Comparison of ENCODE assay signal across 23 cellular contexts in the genomic region with DNA sequence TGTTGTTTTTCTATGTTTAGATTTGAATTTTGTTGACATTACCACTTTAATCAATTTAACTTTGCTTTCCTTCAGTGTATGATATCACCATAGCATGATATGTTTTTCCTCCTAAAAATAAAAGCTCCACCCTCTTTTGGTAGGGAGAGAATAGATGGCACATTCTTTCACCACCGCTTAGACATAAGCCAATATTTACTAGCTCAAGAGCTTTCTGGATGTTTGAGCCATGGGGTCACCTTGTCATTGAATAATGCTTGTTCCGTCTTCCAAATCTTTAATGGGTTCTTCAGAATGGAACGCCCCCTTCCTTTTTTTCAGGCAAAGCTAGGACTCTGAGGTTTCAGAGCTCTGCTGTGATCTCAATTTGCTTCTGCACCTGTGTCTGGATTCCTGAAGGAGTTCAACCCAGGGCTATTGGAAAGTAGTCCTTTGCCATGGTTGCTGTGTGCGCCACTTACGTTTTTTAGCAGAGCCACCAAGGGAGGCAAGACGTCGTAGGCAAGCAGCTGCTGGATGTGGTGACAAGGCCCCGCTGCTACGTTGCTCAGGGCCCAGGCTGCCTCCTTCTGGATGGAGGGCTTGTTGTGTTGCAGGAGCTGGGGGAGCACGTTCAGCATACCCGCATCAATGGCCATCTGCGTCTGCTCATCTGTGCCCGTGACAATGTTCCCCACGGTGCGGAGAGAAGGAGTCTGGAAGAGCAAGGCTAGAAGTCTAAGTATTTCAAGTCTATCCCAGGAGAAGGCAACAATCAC. TPM values are rescaled to one million over a fixed set of nuclear protein-coding genes. Genes with fewer than 3 reads are reported as not detected.
"Had no signal": no experiment of that assay in that cellular context is flagged by ENCODE, and none has a peak within 500 bp of the region (broad histone marks: within the 10 kb centered on the region; RNA-seq: fewer than 3 reads in every experiment).

No MANE protein-coding gene starts in this region.

- H3K27me3 ChIP-seq: gastrocnemius medialis, heart left ventricle, ovary, sigmoid colon had no signal

- H3K4me3 Mint-ChIP-seq: neural crest cell; stimulated activated memory B cell treated with anti-CD40 and anti-IgM and Interleukin-4, amounts not matched to agents 10 μg/mL and 1 μg/mL and 100 μg/mL, for 72 hours had no signal

- H3K4me1 Mint-ChIP-seq: neural crest cell; stimulated activated memory B cell treated with anti-CD40 and anti-IgM and Interleukin-4, amounts not matched to agents 10 μg/mL and 1 μg/mL and 100 μg/mL, for 72 hours had no signal

- H3K9me3 Mint-ChIP-seq: neural crest cell had no signal

- ATAC-seq: esophagus mucosa; gastrocnemius medialis; heart left ventricle; stimulated activated memory B cell treated with anti-CD40 and anti-IgM and Interleukin-4, amounts not matched to agents 10 μg/mL and 1 μg/mL and 100 μg/mL, for 72 hours had no signal

- H3K36me3 Mint-ChIP-seq: stimulated activated memory B cell treated with anti-CD40 and anti-IgM and Interleukin-4, amounts not matched to agents 10 μg/mL and 1 μg/mL and 100 μg/mL, for 72 hours had no signal

- H3K27ac Mint-ChIP-seq: stimulated activated memory B cell treated with anti-CD40 and anti-IgM and Interleukin-4, amounts not matched to agents 10 μg/mL and 1 μg/mL and 100 μg/mL, for 72 hours had no signal

- H3K9me3 ChIP-seq: gastrocnemius medialis, heart left ventricle, ovary, sigmoid colon, thoracic aorta had no signal

- H3K27ac ChIP-seq: brain microvascular endothelial cell, gastrocnemius medialis, heart left ventricle, ovary, sigmoid colon, thoracic aorta had no signal

- H3K36me3 ChIP-seq: brain microvascular endothelial cell, gastrocnemius medialis, heart left ventricle, ovary, sigmoid colon, thoracic aorta had no signal

- DNase-seq: activated CD4-positive, alpha-beta T cell treated with anti-CD3 and anti-CD28 coated beads, Interleukin-2, amount 50 U/mL, for 1 hour; activated CD4-positive, CD25-positive, alpha-beta regulatory T cell treated with anti-CD3 and anti-CD28 coated beads, Interleukin-2, amount 50 U/mL, for 72 hours; activated CD8-positive, alpha-beta memory T cell treated with anti-CD3 and anti-CD28 coated beads for 24 hours; activated CD8-positive, alpha-beta memory T cell treated with anti-CD3 and anti-CD28 coated beads, Interleukin-2, amount 50 U/mL, for 48 hours; activated effector memory CD4-positive, alpha-beta T cell treated with anti-CD3 and anti-CD28 coated beads, Interleukin-2, amount 50 U/mL, for 16 hours; activated naive CD4-positive, alpha-beta T cell treated with anti-CD3 and anti-CD28 coated beads, Interleukin-2, amount 50 U/mL, for 16 hours; activated T-cell treated with anti-CD3 and anti-CD28 coated beads, Interleukin-2, amount 50 U/mL, for 48 hours; aorta; brain microvascular endothelial cell; cortex of kidney; effector CD4-positive, alpha-beta T cell; gastrocnemius medialis; heart left ventricle; ovary; sigmoid colon; stimulated activated CD4-positive, alpha-beta T cell treated with anti-CD3 and anti-CD28 coated beads, Interleukin-4, amount 100 ng/mL, for 4 hours; T1000 had no signal

- H3K4me3 ChIP-seq: gastrocnemius medialis, heart left ventricle, ovary, sigmoid colon, thoracic aorta had no signal

- H3K4me1 ChIP-seq: gastrocnemius medialis, heart left ventricle, sigmoid colon had no signal

RNA-seq across cellular contexts. Expression of gene KPNA7, which starts 23.3 kb away (rescaled TPM):
- total RNA-seq: aorta; gastrocnemius medialis; heart left ventricle; neural crest cell; ovary; sigmoid colon; T-helper 1 cell treated with Interleukin-12 subunit alpha and Interleukin-12 subunit beta and Interleukin-4 antibody, amounts not matched to agents 30 ng/mL and 1 ng/mL, for 36 hours; thoracic aorta; ureter had no signal
- polyA plus RNA-seq: aorta, heart left ventricle had no signal
